In the genomic region with DNA sequence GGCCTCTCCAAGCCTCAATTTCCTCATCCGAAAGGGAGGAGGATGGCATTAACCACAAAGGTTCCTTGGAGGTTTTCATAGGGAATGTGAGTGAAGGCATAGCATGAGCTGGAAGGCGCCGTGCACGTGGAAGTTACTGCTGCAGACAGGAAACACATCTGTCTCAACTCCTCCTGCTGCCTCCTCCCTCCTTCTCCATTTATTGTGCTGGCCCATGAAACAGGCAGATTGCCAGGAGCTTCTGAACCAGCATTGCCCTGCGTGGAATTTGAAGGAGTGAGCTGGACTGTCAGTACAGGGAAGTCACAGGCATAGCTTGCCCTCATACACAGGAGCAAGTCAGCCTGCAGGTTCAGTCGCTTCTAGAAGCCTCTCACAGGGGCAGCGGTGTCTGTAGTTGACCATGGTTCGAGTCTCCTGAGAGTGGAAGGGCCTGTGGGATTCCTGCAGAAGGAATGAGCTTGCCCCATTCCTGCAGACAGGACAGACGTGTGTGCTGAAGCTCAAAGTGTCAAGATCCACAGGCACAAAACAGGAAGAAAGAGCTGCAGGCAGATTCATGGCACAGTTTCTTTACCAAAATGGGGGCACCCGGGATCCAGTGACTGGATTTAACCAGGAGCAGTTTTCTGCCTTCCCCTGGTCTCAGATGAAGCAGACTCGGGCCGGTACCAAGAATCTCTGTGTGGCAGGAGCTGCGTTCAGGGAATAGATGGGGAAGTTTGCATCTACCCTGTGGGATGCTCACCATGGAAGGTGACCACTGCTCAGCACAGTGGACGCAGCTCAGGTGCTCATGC, we compare ENCODE assay signal across 14 cellular contexts. TPM values are rescaled to one million over a fixed set of nuclear protein-coding genes. Genes with fewer than 3 reads are reported as not detected.
A peak's percentile ranks its signal among the peaks of the same experiment; 100 is the strongest.
DNase-seq lines count a peak whose midpoint lies in the region; ATAC-seq and TF ChIP-seq lines count a peak whose summit lies in the region.
"Had no signal": no experiment of that assay in that cellular context is flagged by ENCODE, and none has a peak within 500 bp of the region (broad histone marks: within the 10 kb centered on the region; RNA-seq: fewer than 3 reads in every experiment).

No MANE protein-coding gene starts in this region.

- H3K36me3 ChIP-seq in adipocyte (ENCODE audit: control insufficient read depth, insufficient read depth, low read length, severe bottlenecking), result peaks cover 7% of the 10 kb centered on the region
- H3K36me3 ChIP-seq in heart right ventricle, result peaks cover 0 to 9% (median 0%) of the 10 kb centered on the region in 9 donors

- WGBS in heart right ventricle, 2 donors, result 63 to 69% methylated on average over 14 of the region's 14 CpGs

- TF ChIP-seq CTCF in heart right ventricle (IDR thresholded peaks at IDR 0.05), result no peak

- H3K27me3 ChIP-seq in adipocyte (replicated peaks; ENCODE audit: control insufficient read depth, insufficient read depth, low read length) (no peaks in the 10 kb centered on the region), heart right ventricle (peaks cover 0 to 6% (median 0%) of the 10 kb centered on the region in 7 donors)

- H3K4me1 ChIP-seq in adipocyte (ENCODE audit: control insufficient read depth, insufficient read depth, low read length), result peaks cover 2% of the 10 kb centered on the region
- peaks cover 0 to 7% (median 0%) of the 10 kb centered on the region in 9 donors for H3K4me1 ChIP-seq in heart right ventricle

- H3K9me3 ChIP-seq in adipocyte (ENCODE audit: control insufficient read depth, low read length) (no peaks in the 10 kb centered on the region), heart right ventricle (no peaks in the 10 kb centered on the region)

- ATAC-seq in heart right ventricle (peak in 7 of 8 donors; percentile 32 to 78 (median 50)), HG02588 (IDR thresholded peaks at IDR 0.05; ENCODE audit: unreplicated experiment) (no peak), GM21423 (IDR thresholded peaks at IDR 0.05; ENCODE audit: unreplicated experiment) (no peak)

- peak; percentile 25 for DNase-seq in EL
- peak; percentile 35 for DNase-seq in adipocyte (ENCODE audit: low read depth)
- peak in 1 of 2 donors; percentile 48 for DNase-seq in heart right ventricle
- peak; percentile 37 for DNase-seq in pulmonary artery endothelial cell (ENCODE audit: low read depth, low spot score)
- DNase-seq in SKM-1 (lab: John Stamatoyannopoulos, UW; ENCODE audit: unreplicated experiment), result no peak
- no peak for DNase-seq in T-helper 9 cell
- DNase-seq: activated naive CD4-positive, alpha-beta T cell treated with Interleukin-2 at 50 U/mL for 16 hours; DMS79; mesendoderm; NCI-H2029; NCI-H69; RPMI8226 had no signal

- no peak overlapping the region for H3K9ac ChIP-seq in adipocyte (ENCODE audit: low read length)

- H3K4me3 ChIP-seq in adipocyte (ENCODE audit: low read length) (no peak overlapping the region), heart right ventricle (no peak overlapping the region)

- intact Hi-C loops in heart right ventricle (cut with DNase I), result loop anchor here in 5 of 10 donors (5.0 to 10.0 kb wide), 4 partner anchors 135 to 1262 kb away; no protein-coding TSS in a partner anchor

- H3K27ac ChIP-seq in heart right ventricle, result no peak overlapping the region

RNA-seq across cellular contexts. Expression of a gene that starts 48.7 kb away (rescaled TPM):
- 100 to 1,000 TPM; 109 to 189 (median 134) TPM for total RNA-seq in heart right ventricle
- 100 to 1,000 TPM in 1 of 2 donors, 10 to 100 TPM in 1; 75.8 to 150 TPM for polyA plus RNA-seq in heart right ventricle
- 104 and 178 TPM in 2 replicates for total RNA-seq in pulmonary artery endothelial cell

Comparison
In these comparisons a context has a peak if more than half of its experiments do, and no peak if none do; other contexts are left out.
1. DNase-seq: peak in EL (single experiment), adipocyte (single experiment) and pulmonary artery endothelial cell (single experiment); none in SKM-1 (single experiment) and T-helper 9 cell (single experiment).
2. ATAC-seq: peak in heart right ventricle (7 of 8); none in HG02588 (single experiment) and GM21423 (single experiment).